1 cellular context compared by ENCODE assay signal in genomic region chr6:30572078-30572605, GRCh38.
TF ChIP-seq lines count a peak whose summit lies in the region.

No MANE protein-coding gene starts in this region.

TF ChIP-seq in HCT116, 20 proteins besides CTCF, POLR2A, EP300 and RAD21 (continued from another document):
- TF ChIP-seq MAX (IDR thresholded peaks at IDR 0.05) (no peak), SP1 (IDR thresholded peaks at IDR 0.05; ENCODE audit: low read depth) (no peak), TCF7L2 (IDR thresholded peaks at IDR 0.05; ENCODE audit: borderline replicate concordance, extremely low read depth, insufficient read depth, insufficient read length) (no peak), ZFX (IDR thresholded peaks at IDR 0.05) (no peak), EZH2phosphoT487 (IDR thresholded peaks at IDR 0.05; ENCODE audit: borderline replicate concordance) (no peak)
TF ChIP-seq in HCT116: peak in this region for 0.
